In genomic region chr10:132136097-132136521, GRCh38 we compare ENCODE assay signal across 16 cellular contexts. TPM values are rescaled to one million over a fixed set of nuclear protein-coding genes. Genes with fewer than 3 reads are reported as not detected.
"Had no signal": no experiment of that assay in that cellular context is flagged by ENCODE, and none has a peak within 500 bp of the region (broad histone marks: within the 10 kb centered on the region; RNA-seq: fewer than 3 reads in every experiment).

No MANE protein-coding gene starts in this region.

- H3K4me3 ChIP-seq: stomach, testis, upper lobe of left lung had no signal

- H3K36me3 ChIP-seq: stomach, upper lobe of left lung had no signal

- H3K9me3 ChIP-seq: stomach, testis, upper lobe of left lung had no signal

- H3K27ac ChIP-seq: epithelial cell of prostate, stomach, testis, upper lobe of left lung had no signal

- DNase-seq: activated CD4-positive, alpha-beta T cell treated with anti-CD3 and anti-CD28 coated beads, Interleukin-2, amount 50 U/mL, for 48 hours; activated T-cell treated with anti-CD3 and anti-CD28 coated beads, Interleukin-2, amount 50 U/mL, for 1 hour; amygdala; effector memory CD8-positive, alpha-beta T cell; foreskin melanocyte; immature natural killer cell; nephron progenitor cell; stimulated activated CD4-positive, alpha-beta T cell treated with anti-CD3 and anti-CD28 coated beads, Interleukin-1b, Interleukin-23, amount 100 ng/mL, for 48 hours; stomach; T-cell; T-helper 9 cell; testis; upper lobe of left lung had no signal

- ATAC-seq: activated naive CD4-positive, alpha-beta T cell treated with anti-CD3 and anti-CD28 coated beads, Interleukin-2, amount 50 U/mL, for 72 hours; effector memory CD8-positive, alpha-beta T cell; sciatic nerve; T-cell had no signal

- H3K27me3 ChIP-seq: testis, upper lobe of left lung had no signal

- H3K4me1 ChIP-seq: stomach, testis, upper lobe of left lung had no signal

RNA-seq across cellular contexts. Expression of gene DPYSL4, which starts 50.6 kb away (rescaled TPM):
- polyA plus RNA-seq: immature natural killer cell had no signal
